In the genomic region with DNA sequence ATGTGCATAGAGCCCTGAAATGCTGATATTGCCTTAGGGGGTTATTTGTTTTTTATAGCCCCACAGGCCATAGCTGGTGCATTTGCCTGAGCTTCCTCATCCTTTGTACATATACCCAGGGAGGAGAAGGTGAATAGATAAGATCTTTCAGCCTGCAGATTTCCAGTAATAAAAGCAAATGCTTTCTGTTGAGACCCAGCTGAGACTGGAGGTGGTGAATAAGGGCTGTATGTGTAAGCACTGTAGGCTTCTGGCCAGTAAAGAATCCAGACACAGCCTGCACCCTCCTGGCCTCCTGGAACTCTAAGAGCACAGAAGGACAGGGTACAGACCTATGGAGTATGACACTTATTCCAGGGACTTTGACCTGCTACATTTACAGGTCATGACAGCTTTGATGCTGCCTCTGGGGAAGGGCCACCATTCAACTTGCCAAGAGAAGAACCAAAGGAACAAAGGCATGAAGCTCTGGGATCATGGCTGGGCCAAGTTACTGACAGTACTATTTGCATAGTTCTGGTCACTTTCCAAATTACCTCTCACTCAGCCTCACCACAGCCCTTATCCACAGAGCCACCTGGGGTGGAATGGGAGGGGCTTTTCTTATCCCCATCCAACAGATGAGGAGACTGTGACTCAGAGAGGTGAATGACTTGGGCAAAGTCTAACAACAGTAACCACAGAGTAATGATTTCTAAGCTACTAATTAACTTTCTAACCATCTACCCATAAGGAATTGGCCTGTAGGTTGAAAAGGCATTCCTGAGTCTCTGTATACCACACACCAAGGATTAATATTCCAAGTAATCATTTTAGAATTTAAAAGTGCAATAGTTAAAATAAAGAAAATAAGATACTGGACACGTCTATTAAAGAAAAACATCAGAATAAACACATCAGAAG, we compare ENCODE assay signal across 14 cellular contexts.
DNase-seq lines count a peak whose midpoint lies in the region; ATAC-seq and TF ChIP-seq lines count a peak whose summit lies in the region.
"Had no signal": no experiment of that assay in that cellular context is flagged by ENCODE, and none has a peak within 500 bp of the region (broad histone marks: within the 10 kb centered on the region; RNA-seq: fewer than 3 reads in every experiment).

No MANE protein-coding gene starts in this region.

- H3K27me3 ChIP-seq in mesenchymal stem cell (ENCODE audit: control insufficient read depth in 1 of 2, insufficient read depth in 1 of 2, low read length in 2 of 2), result no peaks in the 10 kb centered on the region

- DNase-seq in EL, result peak; percentile 13
- peak; percentile 50 for DNase-seq in NCI-H526 treated with DMSO at 0.1 percent for 48 hours (lab: John Stamatoyannopoulos, UW)
- peak; percentile 80 for DNase-seq in epithelial cell of esophagus (ENCODE audit: low read depth)
- DNase-seq in mesenchymal stem cell, result no peak
- no peak for DNase-seq in substantia nigra (lab: John Stamatoyannopoulos, UW)
- DNase-seq in DMS79 (lab: John Stamatoyannopoulos, UW), result no peak
- no peak for DNase-seq in progenitor cell of endocrine pancreas (ENCODE audit: low spot score, unreplicated experiment)
- DNase-seq: activated T-cell treated with anti-CD3 and anti-CD28 coated beads, Interleukin-2, amount 50 U/mL, for 4 hours; foreskin melanocyte; NCI-H1930; psoas muscle had no signal

- H3K79me1 ChIP-seq in mesenchymal stem cell (replicated peaks; ENCODE audit: low read length, poor library complexity, severe bottlenecking), result no peaks in the 10 kb centered on the region

- H3K4ac ChIP-seq in mesenchymal stem cell (ENCODE audit: low read depth in 1 of 2, low read length in 2 of 2), result no peak overlapping the region

- H3K4me3 ChIP-seq in epithelial cell of esophagus (ENCODE audit: low read length) (no peak overlapping the region), mesenchymal stem cell (ENCODE audit: insufficient read depth in 1 of 2, low read depth in 1 of 2, low read length in 2 of 2) (no peak overlapping the region)
- H3K4me3 ChIP-seq: psoas muscle had no signal

- peaks cover 6% of the 10 kb centered on the region for H3K9me3 ChIP-seq in mesenchymal stem cell (ENCODE audit: control insufficient read depth, low read length)
- H3K9me3 ChIP-seq: psoas muscle had no signal

- peaks cover 11% of the 10 kb centered on the region for H3K9me3 Mint-ChIP-seq in progenitor cell of endocrine pancreas (ENCODE audit: low read depth)

- H3K27ac Mint-ChIP-seq in progenitor cell of endocrine pancreas, result no peak overlapping the region
- H3K27ac Mint-ChIP-seq: brain had no signal

- no peak overlapping the region for H4K8ac ChIP-seq in mesenchymal stem cell (ENCODE audit: low read length)

- no peak for TF ChIP-seq CTCF in epithelial cell of esophagus (IDR thresholded peaks at IDR 0.05; ENCODE audit: insufficient read depth, low read depth, low read length, missing control alignments)
- no peak for TF ChIP-seq CTCF in progenitor cell of endocrine pancreas (IDR thresholded peaks at IDR 0.05; ENCODE audit: unreplicated experiment)

- no peak overlapping the region for H3K4me3 Mint-ChIP-seq in progenitor cell of endocrine pancreas (ENCODE audit: low read depth)
- H3K4me3 Mint-ChIP-seq: activated T-cell treated with anti-CD3 and anti-CD28 coated beads, Interleukin-2, amount 50 U/mL, for 4 hours; brain had no signal

- peak overlapping the region; percentile 29 for H2AK5ac ChIP-seq in mesenchymal stem cell (ENCODE audit: low read length, severe bottlenecking)

- peak overlapping the region in 1 of 2 experiments; percentile 16 for H3K14ac ChIP-seq in mesenchymal stem cell (ENCODE audit: low read length in 2 of 2)

- H2BK120ac ChIP-seq in mesenchymal stem cell (ENCODE audit: low read depth, low read length), result no peak overlapping the region

- H2BK15ac ChIP-seq in mesenchymal stem cell (ENCODE audit: low read depth, poor library complexity, severe bottlenecking), result no peak overlapping the region

- H2BK12ac ChIP-seq in mesenchymal stem cell (ENCODE audit: low read length in 2 of 2), result no peak overlapping the region

- no peaks in the 10 kb centered on the region for H3K36me3 ChIP-seq in mesenchymal stem cell (ENCODE audit: control insufficient read depth in 1 of 2, insufficient read depth in 2 of 2, low read depth in 1 of 2, low read length in 2 of 2)

- no peak overlapping the region for H4K91ac ChIP-seq in mesenchymal stem cell (ENCODE audit: low read length)

- no peaks in the 10 kb centered on the region for H3K36me3 Mint-ChIP-seq in progenitor cell of endocrine pancreas (ENCODE audit: insufficient read depth)
- H3K36me3 Mint-ChIP-seq: brain had no signal

- H2AFZ ChIP-seq in mesenchymal stem cell (ENCODE audit: low read depth, low read length), result no peak overlapping the region

- H3K4me2 ChIP-seq in mesenchymal stem cell (ENCODE audit: low read length, poor library complexity, severe bottlenecking), result no peak overlapping the region

- H3K9ac ChIP-seq in mesenchymal stem cell (ENCODE audit: low read length), result peak overlapping the region; percentile 9

- peaks cover 3% of the 10 kb centered on the region for H3K4me1 ChIP-seq in mesenchymal stem cell (ENCODE audit: control insufficient read depth, insufficient read depth, low read depth, low read length)
- H3K4me1 ChIP-seq: psoas muscle had no signal

- H3K18ac ChIP-seq in mesenchymal stem cell (ENCODE audit: low read depth in 1 of 2, low read length in 2 of 2), result no peak overlapping the region

- peaks cover 38% of the 10 kb centered on the region for H3K27me3 Mint-ChIP-seq in progenitor cell of endocrine pancreas

- ATAC-seq in HG03095 (IDR thresholded peaks at IDR 0.05; ENCODE audit: unreplicated experiment), result no peak
- ATAC-seq: activated T-cell treated with anti-CD3 and anti-CD28 coated beads, Interleukin-2, amount 50 U/mL, for 4 hours; psoas muscle had no signal

- H3K4me1 Mint-ChIP-seq in progenitor cell of endocrine pancreas (ENCODE audit: low read depth), result peaks cover 4% of the 10 kb centered on the region
- H3K4me1 Mint-ChIP-seq: brain had no signal

- H3K27ac ChIP-seq in mesenchymal stem cell (ENCODE audit: low read length, poor library complexity, severe bottlenecking) (peak overlapping the region; percentile 65), substantia nigra (ENCODE audit: low read depth, low read length, poor library complexity, severe bottlenecking) (no peak overlapping the region)
- H3K27ac ChIP-seq: psoas muscle, VCaP had no signal

- H3K23ac ChIP-seq in mesenchymal stem cell (ENCODE audit: low read length in 2 of 2), result no peak overlapping the region

- H2BK5ac ChIP-seq in mesenchymal stem cell (ENCODE audit: low read depth, low read length, poor library complexity, severe bottlenecking), result no peak overlapping the region

- 100% methylated on average over 1 of the region's 1 CpG for WGBS in mesenchymal stem cell

Comparison
In these comparisons a context has a peak if more than half of its experiments do, and no peak if none do; other contexts are left out.
1. DNase-seq: peak in EL (single experiment), NCI-H526 treated with DMSO at 0.1 percent for 48 hours (single experiment) and epithelial cell of esophagus (single experiment); none in mesenchymal stem cell (single experiment), substantia nigra (0 of 49), DMS79 (single experiment) and progenitor cell of endocrine pancreas (single experiment).